In the genomic region with DNA sequence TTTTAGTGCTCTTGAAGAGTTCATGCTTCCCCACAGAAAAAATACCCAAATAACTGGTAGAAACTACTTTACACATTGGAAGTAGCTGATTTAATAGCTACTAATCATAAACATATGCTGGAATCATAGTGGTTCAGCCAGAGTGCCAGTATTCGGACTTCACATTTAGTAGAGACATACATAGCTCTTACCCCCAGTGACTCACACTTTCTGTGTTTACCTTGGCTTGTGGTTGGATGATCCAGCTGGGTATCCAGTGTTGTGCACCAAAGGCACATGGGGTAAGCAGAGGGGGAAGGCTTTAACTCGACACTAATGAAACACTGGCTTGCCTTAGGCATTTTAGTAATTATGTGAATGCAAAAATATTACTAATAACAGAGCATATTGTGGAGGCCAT, we compare ENCODE assay signal across 12 cellular contexts. TPM values are rescaled to one million over a fixed set of nuclear protein-coding genes. Genes with fewer than 3 reads are reported as not detected.
DNase-seq lines count a peak whose midpoint lies in the region; TF ChIP-seq lines count a peak whose summit lies in the region.
"Had no signal": no experiment of that assay in that cellular context is flagged by ENCODE, and none has a peak within 500 bp of the region (broad histone marks: within the 10 kb centered on the region; RNA-seq: fewer than 3 reads in every experiment).

No MANE protein-coding gene starts in this region.

- no peaks in the 10 kb centered on the region for H3K36me3 ChIP-seq in osteoblast (ENCODE audit: insufficient read depth, low read length)
- H3K36me3 ChIP-seq in prostate gland: no peaks in the 10 kb centered on the region
- H3K36me3 ChIP-seq: lower lobe of right lung had no signal

- H3K9me3 Mint-ChIP-seq in chondrocyte (ENCODE audit: low read depth): no peaks in the 10 kb centered on the region

- H3K27ac ChIP-seq in osteoblast (ENCODE audit: low read depth, low read length) (peak overlapping the region; percentile 21), prostate gland (no peak overlapping the region)
- H3K27ac ChIP-seq: lower lobe of right lung had no signal

- H3K36me3 Mint-ChIP-seq in chondrocyte (ENCODE audit: low read depth): no peaks in the 10 kb centered on the region

- WGBS in prostate gland: 27% methylated on average over 2 of the region's 2 CpGs

- peak overlapping the region; percentile 23 for H3K4me2 ChIP-seq in osteoblast (ENCODE audit: insufficient read depth, low read length)

- no peaks in the 10 kb centered on the region for H4K20me1 ChIP-seq in osteoblast (ENCODE audit: insufficient read depth, low read length)

- H3K27me3 ChIP-seq in osteoblast (ENCODE audit: insufficient read depth, low read length) (no peaks in the 10 kb centered on the region), prostate gland (replicated peaks; ENCODE audit: insufficient read depth) (no peaks in the 10 kb centered on the region)

- DNase-seq in DMS 273 treated with DMSO at 0.1 percent for 48 hours (lab: John Stamatoyannopoulos, UW) (peak; percentile 9), NCI-H460 (ENCODE audit: extremely low read depth, low read depth) (peak; percentile 36), chondrocyte (ENCODE audit: low spot score) (no peak), osteoblast (ENCODE audit: insufficient read length, low spot score, missing footprints) (peak; percentile 76), erythroblast (lab: John Stamatoyannopoulos, UW) (no peak), prostate gland (ENCODE audit: low spot score) (no peak), NCI-H524 (lab: John Stamatoyannopoulos, UW) (no peak)
- no peak for DNase-seq in stimulated activated CD4-positive, alpha-beta T cell treated with anti-CD3 and anti-CD28 coated beads, Interleukin-12 subunit alpha, Interleukin-12 subunit beta, amount 100 ng/mL, for 4 hours
- DNase-seq: activated gamma-delta T cell treated with Interleukin-2 at 50 U/mL for 16 hours, lower lobe of right lung, retina had no signal

- no peak for TF ChIP-seq POLR2A in erythroblast (IDR thresholded peaks at IDR 0.05; ENCODE audit: low read length)
- no peak for TF ChIP-seq POLR2A in prostate gland (IDR thresholded peaks at IDR 0.05)

- peaks cover 73% of the 10 kb centered on the region for H3K4me1 Mint-ChIP-seq in chondrocyte (ENCODE audit: low read depth)

- H3K27me3 Mint-ChIP-seq in chondrocyte (ENCODE audit: low read depth): no peaks in the 10 kb centered on the region

- H3K9me3 ChIP-seq in osteoblast (ENCODE audit: low read depth, low read length): no peaks in the 10 kb centered on the region
- no peaks in the 10 kb centered on the region for H3K9me3 ChIP-seq in prostate gland
- H3K9me3 ChIP-seq: lower lobe of right lung had no signal

- H2AFZ ChIP-seq in osteoblast (ENCODE audit: low read length): no peak overlapping the region

- H3K4me3 ChIP-seq in osteoblast (ENCODE audit: insufficient read depth, low read length) (no peak overlapping the region), prostate gland (no peak overlapping the region)
- H3K4me3 ChIP-seq: lower lobe of right lung had no signal

- peak overlapping the region; percentile 80 for H3K27ac Mint-ChIP-seq in chondrocyte (ENCODE audit: unreplicated experiment)

- H3K4me1 ChIP-seq in osteoblast (ENCODE audit: insufficient read depth, low read length) (peaks cover 32% of the 10 kb centered on the region), prostate gland (replicated peaks) (no peaks in the 10 kb centered on the region)
- H3K4me1 ChIP-seq: lower lobe of right lung had no signal

- no peak overlapping the region for H3K4me3 Mint-ChIP-seq in chondrocyte (ENCODE audit: unreplicated experiment)
- H3K4me3 Mint-ChIP-seq: WTC11 had no signal

- TF ChIP-seq CTCF in chondrocyte (IDR thresholded peaks at IDR 0.05): no peak
- no peak for TF ChIP-seq CTCF in osteoblast (IDR thresholded peaks at IDR 0.05; ENCODE audit: extremely low read depth, low read depth, low read length)
- no peak for TF ChIP-seq CTCF in prostate gland (IDR thresholded peaks at IDR 0.05)

- no peaks in the 10 kb centered on the region for H3K79me2 ChIP-seq in osteoblast (ENCODE audit: insufficient read depth, low read length)

- intact Hi-C loops in prostate gland (cut with DNase I): no loop called here

RNA-seq across cellular contexts. Expression of a gene that starts 18.1 kb away (rescaled TPM):
- total RNA-seq in NCI-H460 (2014; rRNA removed; shearing (Covaris generic)): 0.94 and 1.6 TPM in 2 replicates
- polyA plus RNA-seq in NCI-H460 (2014; cell fraction: nucleus; rRNA removed): 1.1 and 4.0 TPM in 2 replicates
- total RNA-seq in chondrocyte: 17.9 to 25.1 TPM (median 18.1 TPM) in 3 replicates
- total RNA-seq in osteoblast: 23.9 and 24.2 TPM in 2 replicates
- 10 to 100 TPM; 20.3 to 22.6 TPM for total RNA-seq in prostate gland

Comparison
In these comparisons a context has a peak if more than half of its experiments do, and no peak if none do; other contexts are left out.
1. DNase-seq: peak in DMS 273 treated with DMSO at 0.1 percent for 48 hours (single experiment), NCI-H460 (single experiment) and osteoblast (single experiment); none in chondrocyte (single experiment), erythroblast (0 of 2), prostate gland (single experiment), NCI-H524 (0 of 2) and stimulated activated CD4-positive, alpha-beta T cell treated with anti-CD3 and anti-CD28 coated beads, Interleukin-12 subunit alpha, Interleukin-12 subunit beta, amount 100 ng/mL, for 4 hours (single experiment).